10 cellular contexts compared by ENCODE assay signal in the genomic region with DNA sequence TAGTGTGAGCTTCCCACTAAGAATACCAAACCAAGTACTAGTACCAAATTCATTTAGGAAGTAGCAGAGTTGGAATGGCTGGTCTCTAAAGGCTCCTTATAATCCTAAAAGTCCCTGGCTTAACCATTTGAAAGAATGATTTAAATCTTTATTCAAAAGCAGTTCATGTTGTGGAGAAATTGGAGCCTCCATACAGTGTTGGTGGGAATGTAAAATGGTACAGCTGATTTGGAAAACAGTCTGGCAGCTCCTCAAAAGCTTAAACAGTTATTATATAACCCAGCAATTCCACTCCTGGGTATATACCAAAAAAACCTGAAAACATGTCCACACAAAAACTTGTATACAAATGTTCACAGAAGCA. TPM values are rescaled to one million over a fixed set of nuclear protein-coding genes. Genes with fewer than 3 reads are reported as not detected.
DNase-seq lines count a peak whose midpoint lies in the region; ATAC-seq, FAIRE-seq and TF ChIP-seq lines count a peak whose summit lies in the region.
"Had no signal": no experiment of that assay in that cellular context is flagged by ENCODE, and none has a peak within 500 bp of the region (broad histone marks: within the 10 kb centered on the region; RNA-seq: fewer than 3 reads in every experiment).

No MANE protein-coding gene starts in this region.

- H3K27me3 ChIP-seq in keratinocyte (ENCODE audit: control insufficient read depth, extremely low read depth, insufficient read depth, low read length) (no peaks in the 10 kb centered on the region), spleen (replicated peaks in 1 of 7) (no peaks in the 10 kb centered on the region)
- H3K27me3 ChIP-seq: SJCRH30 had no signal

- DNase-seq in activated T-cell treated with anti-CD3 and anti-CD28 coated beads, Interleukin-2, amount 50 U/mL, for 24 hours = no peak
- no peak for DNase-seq in activated T-cell treated with anti-CD3 and anti-CD28 coated beads, Interleukin-2, amount 50 U/mL, for 48 hours
- DNase-seq in activated naive CD8-positive, alpha-beta T cell treated with anti-CD3 and anti-CD28 coated beads, Interleukin-2, amount 10 ng/mL, durations not matched to agents 7 days and 5 days = no peak
- DNase-seq in keratinocyte (ENCODE audit: low read depth, low spot score) = no peak
- DNase-seq in spleen = no peak
- no peak for DNase-seq in A172 (ENCODE audit: low spot score)
- no peak for DNase-seq in NCI-H1930 (lab: John Stamatoyannopoulos, UW)
- DNase-seq: SJCRH30 had no signal

- intact Hi-C loops in spleen (cut with DNase I; ENCODE audit: low total_unique reads) = no loop called here

- no peak for ATAC-seq in activated naive CD8-positive, alpha-beta T cell treated with anti-CD3 and anti-CD28 coated beads, Interleukin-2, amount 10 ng/mL, durations not matched to agents 7 days and 5 days (ENCODE audit: low read depth)
- ATAC-seq in HG02884 (IDR thresholded peaks at IDR 0.05; ENCODE audit: unreplicated experiment) = no peak

- peak overlapping the region; percentile 73 for H3K4me2 ChIP-seq in keratinocyte (ENCODE audit: control insufficient read depth, extremely low read depth, insufficient read depth, low read depth, low read length)

- peak overlapping the region; percentile 79 for H3K27ac Mint-ChIP-seq in activated T-cell treated with anti-CD3 and anti-CD28 coated beads, Interleukin-2, amount 50 U/mL, for 24 hours
- peak overlapping the region; percentile 80 for H3K27ac Mint-ChIP-seq in activated naive CD8-positive, alpha-beta T cell treated with anti-CD3 and anti-CD28 coated beads, Interleukin-2, amount 10 ng/mL, durations not matched to agents 7 days and 5 days

- H3K4me1 Mint-ChIP-seq in activated T-cell treated with anti-CD3 and anti-CD28 coated beads, Interleukin-2, amount 50 U/mL, for 24 hours (ENCODE audit: low read depth) = peaks cover 57% of the 10 kb centered on the region
- H3K4me1 Mint-ChIP-seq in activated naive CD8-positive, alpha-beta T cell treated with anti-CD3 and anti-CD28 coated beads, Interleukin-2, amount 10 ng/mL, durations not matched to agents 7 days and 5 days = peaks cover 35% of the 10 kb centered on the region

- H3K4me3 ChIP-seq in keratinocyte (ENCODE audit: control insufficient read depth in 2 of 3, extremely low read depth in 1 of 3, insufficient read depth in 2 of 3, low read depth in 1 of 3, low read length in 3 of 3) (peak overlapping the region in 1 of 3 experiments; percentile 19), spleen (peak overlapping the region in 2 of 8 donors; percentile 70 to 87)
- H3K4me3 ChIP-seq: SJCRH30 had no signal

- H2AFZ ChIP-seq in keratinocyte (ENCODE audit: control insufficient read depth, low read length) = peak overlapping the region; percentile 81

- TF ChIP-seq CTCF in keratinocyte (optimal IDR thresholded peaks at IDR 0.05 in 1 of 3, IDR thresholded peaks at IDR 0.05 in 1 of 3, conservative IDR thresholded peaks at IDR 0.05 in 1 of 3; ENCODE audit: extremely low read depth in 1 of 3, insufficient read depth in 2 of 3, low read length in 3 of 3) (no peak), spleen (IDR thresholded peaks at IDR 0.05 in 8 of 11, conservative IDR thresholded peaks at IDR 0.05 in 3 of 11) (no peak)

- no peak for TF ChIP-seq POLR2A in spleen (IDR thresholded peaks at IDR 0.05)

- no peak for FAIRE-seq in keratinocyte (lab: Jason Lieb, UNC)
- FAIRE-seq: H1 had no signal

- H4K20me1 ChIP-seq in keratinocyte (ENCODE audit: control insufficient read depth, extremely low read depth, insufficient read depth, low read length) = no peaks in the 10 kb centered on the region

- peak overlapping the region; percentile 92 for H3K4me3 Mint-ChIP-seq in activated T-cell treated with anti-CD3 and anti-CD28 coated beads, Interleukin-2, amount 50 U/mL, for 24 hours
- H3K4me3 Mint-ChIP-seq in activated naive CD8-positive, alpha-beta T cell treated with anti-CD3 and anti-CD28 coated beads, Interleukin-2, amount 10 ng/mL, durations not matched to agents 7 days and 5 days = peak overlapping the region; percentile 65

- peaks cover 2% of the 10 kb centered on the region for H3K9me1 ChIP-seq in keratinocyte (ENCODE audit: control insufficient read depth, extremely low read depth, insufficient read depth, low read length)

- POLR2A ChIA-PET in activated naive CD8-positive, alpha-beta T cell treated with anti-CD3 and anti-CD28 coated beads, Interleukin-2, amount 10 ng/mL, durations not matched to agents 7 days and 5 days (lab: Charles Lee) = interaction anchor here (0.7 to 1.2 kb wide), 3 partner anchors 47 to 1915 kb away, joined by 3 to 4 read pairs (median 4); a partner anchor contains a TSS

- H3K4me1 ChIP-seq in keratinocyte (ENCODE audit: control insufficient read depth, extremely low read depth, insufficient read depth, low read length) (peaks cover 37% of the 10 kb centered on the region), spleen (peaks cover 19 to 74% (median 54%) of the 10 kb centered on the region in 6 donors)

- H3K27me3 Mint-ChIP-seq in activated T-cell treated with anti-CD3 and anti-CD28 coated beads, Interleukin-2, amount 50 U/mL, for 24 hours = no peaks in the 10 kb centered on the region
- no peaks in the 10 kb centered on the region for H3K27me3 Mint-ChIP-seq in activated naive CD8-positive, alpha-beta T cell treated with anti-CD3 and anti-CD28 coated beads, Interleukin-2, amount 10 ng/mL, durations not matched to agents 7 days and 5 days

- dilution Hi-C loops in keratinocyte (cut with MboI; ENCODE audit: extremely low pct_ligation_motif_present, low sequenced_read_pairs) = no loop called here

- H3K27ac ChIP-seq in keratinocyte (ENCODE audit: control insufficient read depth, insufficient read depth, low read length) (peak overlapping the region; percentile 70), spleen (peak overlapping the region; percentile 44 to 96 (median 56))
- H3K27ac ChIP-seq: SJCRH30 had no signal

- H3K36me3 ChIP-seq in keratinocyte (ENCODE audit: control insufficient read depth in 2 of 2, extremely low read depth in 1 of 2, insufficient read depth in 2 of 2, low read length in 2 of 2) = peaks cover 5 to 14% of the 10 kb centered on the region in 2 experiments
- H3K36me3 ChIP-seq in spleen = peaks cover 0 to 69% (median 31%) of the 10 kb centered on the region in 6 donors

- H3K9me3 Mint-ChIP-seq in activated T-cell treated with anti-CD3 and anti-CD28 coated beads, Interleukin-2, amount 50 U/mL, for 24 hours = no peaks in the 10 kb centered on the region
- H3K9me3 Mint-ChIP-seq in activated naive CD8-positive, alpha-beta T cell treated with anti-CD3 and anti-CD28 coated beads, Interleukin-2, amount 10 ng/mL, durations not matched to agents 7 days and 5 days = no peaks in the 10 kb centered on the region

- H3K36me3 Mint-ChIP-seq in activated T-cell treated with anti-CD3 and anti-CD28 coated beads, Interleukin-2, amount 50 U/mL, for 24 hours (ENCODE audit: low read depth) = peaks cover 77% of the 10 kb centered on the region
- peaks cover 34% of the 10 kb centered on the region for H3K36me3 Mint-ChIP-seq in activated naive CD8-positive, alpha-beta T cell treated with anti-CD3 and anti-CD28 coated beads, Interleukin-2, amount 10 ng/mL, durations not matched to agents 7 days and 5 days

- peak overlapping the region; percentile 60 for H3K9ac ChIP-seq in keratinocyte (ENCODE audit: control insufficient read depth, extremely low read depth, insufficient read depth, low read length)

- no peaks in the 10 kb centered on the region for H3K9me3 ChIP-seq in keratinocyte (ENCODE audit: control insufficient read depth, low read depth, low read length)
- no peaks in the 10 kb centered on the region for H3K9me3 ChIP-seq in spleen
- H3K9me3 ChIP-seq: SJCRH30 had no signal

- no peaks in the 10 kb centered on the region for H3K79me2 ChIP-seq in keratinocyte (ENCODE audit: control insufficient read depth, insufficient read depth, low read length)

RNA-seq across cellular contexts. Expression of a gene that starts 2.9 kb away (rescaled TPM):
- 10 to 100 TPM; 51.3 to 55.1 TPM for total RNA-seq in activated naive CD8-positive, alpha-beta T cell treated with anti-CD3 and anti-CD28 coated beads, Interleukin-2, amount 10 ng/mL, durations not matched to agents 7 days and 5 days
- polyA plus RNA-seq in keratinocyte (40.3 to 101 TPM (median 45.6 TPM) in 3 replicates), spleen (10 to 100 TPM; 18.4 to 47.5 (median 46.4) TPM)
- polyA plus RNA-seq in keratinocyte (2011; ENCODE audit: low read depth) = 291 TPM
- 55.6 and 58.1 TPM in 2 replicates for polyA plus RNA-seq in keratinocyte (2011; cell fraction: cytosol; rRNA removed)
- 60.5 and 68.8 TPM in 2 replicates for polyA plus RNA-seq in keratinocyte (2011; cell fraction: nucleus; rRNA removed)
- polyA plus RNA-seq in keratinocyte (2012; ENCODE audit: low replicate concordance) = 26.6 and 437 TPM in 2 replicates
- polyA minus RNA-seq in keratinocyte = 66.2 to 170 TPM (median 80.6 TPM) in 3 replicates
- 52.2 TPM for polyA minus RNA-seq in keratinocyte (2011; cell fraction: cytosol; rRNA and poly(A)+ RNA removed)
- polyA minus RNA-seq in keratinocyte (2011; cell fraction: nucleus; rRNA and poly(A)+ RNA removed) = 20.3 and 37.5 TPM in 2 replicates
- 100 to 1,000 TPM in 1 of 7 donors, 10 to 100 TPM in 6; 46.2 to 105 (median 64.2) TPM for total RNA-seq in spleen
- not detected in 2 replicates for total RNA-seq in A172 (2014; rRNA removed; shearing (Covaris generic))

RNA-seq across cellular contexts. Expression of a gene that starts 21.7 kb away (rescaled TPM):
- total RNA-seq in activated naive CD8-positive, alpha-beta T cell treated with anti-CD3 and anti-CD28 coated beads, Interleukin-2, amount 10 ng/mL, durations not matched to agents 7 days and 5 days = 10 to 100 TPM; 23.9 to 27.6 TPM
- polyA plus RNA-seq in keratinocyte (8.8 to 15.7 TPM (median 9.6 TPM) in 3 replicates), spleen (1 to 10 TPM; 4.4 to 4.7 (median 4.6) TPM)
- 10.2 TPM for polyA plus RNA-seq in keratinocyte (2011; ENCODE audit: low read depth)
- 5.8 and 10.3 TPM in 2 replicates for polyA plus RNA-seq in keratinocyte (2011; cell fraction: cytosol; rRNA removed)
- 10.5 and 14.3 TPM in 2 replicates for polyA plus RNA-seq in keratinocyte (2011; cell fraction: nucleus; rRNA removed)
- 6.7 and 9.4 TPM in 2 replicates for polyA plus RNA-seq in keratinocyte (2012; ENCODE audit: low replicate concordance)
- 2.8 to 14.5 TPM (median 6.9 TPM) in 3 replicates for polyA minus RNA-seq in keratinocyte
- 8.2 TPM for polyA minus RNA-seq in keratinocyte (2011; cell fraction: cytosol; rRNA and poly(A)+ RNA removed)
- polyA minus RNA-seq in keratinocyte (2011; cell fraction: nucleus; rRNA and poly(A)+ RNA removed) = 9.5 and 14.9 TPM in 2 replicates
- total RNA-seq in spleen = 10 to 100 TPM; 10.1 to 13.5 (median 12.8) TPM
- 39.7 and 40.4 TPM in 2 replicates for total RNA-seq in A172 (2014; rRNA removed; shearing (Covaris generic))

Comparison
In these comparisons a context has a peak if more than half of its experiments do, and no peak if none do; other contexts are left out.
1. RNA of a gene that starts 2.9 kb away (total RNA-seq): 46.2 to 105 TPM in spleen and 51.3 to 55.1 TPM in activated naive CD8-positive, alpha-beta T cell treated with anti-CD3 and anti-CD28 coated beads, Interleukin-2, amount 10 ng/mL, durations not matched to agents 7 days and 5 days; not detected in A172; every median in the first group is over 10 times any median in the second.